Comparison of ENCODE assay signal across 16 cellular contexts in the genomic region with DNA sequence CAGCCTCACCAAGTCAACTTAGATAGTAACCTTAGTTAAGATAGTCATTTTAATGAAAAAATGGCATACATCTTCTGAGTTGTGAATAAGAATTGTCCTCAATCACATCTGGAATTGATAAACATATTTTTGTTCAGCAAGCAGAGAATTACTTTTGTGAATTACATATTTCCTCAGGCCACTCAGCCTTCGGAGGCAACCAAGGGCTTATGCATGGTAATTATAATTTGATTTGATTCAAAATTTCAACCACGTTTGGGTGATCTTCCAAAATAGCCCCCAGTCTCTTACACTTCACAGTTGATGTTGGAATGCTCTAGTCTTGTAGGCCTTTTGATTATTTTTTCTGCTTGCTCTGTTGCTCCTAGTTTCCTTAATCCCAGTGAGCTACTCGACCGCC.
DNase-seq lines count a peak whose midpoint lies in the region; TF ChIP-seq lines count a peak whose summit lies in the region.
"Had no signal": no experiment of that assay in that cellular context is flagged by ENCODE, and none has a peak within 500 bp of the region (broad histone marks: within the 10 kb centered on the region; RNA-seq: fewer than 3 reads in every experiment).

No MANE protein-coding gene starts in this region.

- H3K27ac ChIP-seq in WERI-Rb-1: no peak overlapping the region
- H3K27ac ChIP-seq: 22Rv1, A549, BLaER1, HL-60 had no signal

- H3K27me3 ChIP-seq in WERI-Rb-1 (ENCODE audit: insufficient read depth, low read depth, severe bottlenecking): no peaks in the 10 kb centered on the region
- H3K27me3 ChIP-seq: BLaER1 had no signal

- H3K4me3 ChIP-seq in foreskin fibroblast (ENCODE audit: low read depth in 1 of 2, low read length in 2 of 2) (no peak overlapping the region), WERI-Rb-1 (ENCODE audit: low read depth, low read length) (no peak overlapping the region)
- H3K4me3 ChIP-seq: A549, BLaER1, HAP-1 had no signal

- no peaks in the 10 kb centered on the region for H3K9me3 ChIP-seq in WERI-Rb-1 (ENCODE audit: severe bottlenecking)
- H3K9me3 ChIP-seq: A549, BLaER1, HAP-1 had no signal

- H3K36me3 ChIP-seq in WERI-Rb-1: no peaks in the 10 kb centered on the region
- H3K36me3 ChIP-seq: BLaER1, HAP-1 had no signal

- DNase-seq in NCI-H82 (lab: John Stamatoyannopoulos, UW): peak; percentile 0
- no peak for DNase-seq in NCI-H82 treated with DMSO at 0.1 percent for 48 hours (lab: John Stamatoyannopoulos, UW; ENCODE audit: unreplicated experiment)
- peak; percentile 53 for DNase-seq in dedifferentiated amniotic fluid mesenchymal stem cell (ENCODE audit: extremely low spot score)
- DNase-seq in foreskin fibroblast: peak; percentile 6 to 38
- DNase-seq in middle frontal gyrus (ENCODE audit: extremely low spot score, low spot score): no peak
- no peak for DNase-seq in SKM-1 (lab: John Stamatoyannopoulos, UW; ENCODE audit: unreplicated experiment)
- no peak for DNase-seq in WERI-Rb-1
- DNase-seq: CD4-positive, alpha-beta memory T cell; DMS153; DMS79; GF-D8 had no signal

- no peak for TF ChIP-seq CTCF in foreskin fibroblast (IDR thresholded peaks at IDR 0.05; ENCODE audit: low read depth, low read length)
- no peak for TF ChIP-seq CTCF in WERI-Rb-1 (IDR thresholded peaks at IDR 0.05; ENCODE audit: low read depth, low read length)

Comparison
In these comparisons a context has a peak if more than half of its experiments do, and no peak if none do; other contexts are left out.
1. DNase-seq: peak in NCI-H82 (single experiment), dedifferentiated amniotic fluid mesenchymal stem cell (single experiment) and foreskin fibroblast (2 of 2); none in NCI-H82 treated with DMSO at 0.1 percent for 48 hours (single experiment), middle frontal gyrus (single experiment), SKM-1 (single experiment) and WERI-Rb-1 (single experiment).